In the genomic region with DNA sequence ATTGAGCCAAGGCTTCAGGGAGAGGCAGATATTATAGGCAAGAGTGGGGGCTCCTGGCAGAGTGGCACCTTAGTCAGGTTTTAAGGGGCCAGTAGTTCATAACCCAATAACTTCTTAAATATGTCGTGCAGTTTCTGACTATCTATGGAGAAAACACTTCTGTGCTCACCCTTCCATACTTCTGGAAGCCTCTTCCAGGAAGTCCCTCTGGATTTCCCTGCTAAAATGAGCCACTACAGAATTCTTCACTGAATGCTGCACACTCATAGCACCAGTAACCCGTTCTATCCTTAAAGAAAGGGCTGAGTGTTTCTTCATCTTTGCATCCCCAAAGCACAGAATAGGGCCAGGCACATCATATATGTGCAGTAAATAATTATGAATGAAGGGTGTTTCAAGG, we compare ENCODE assay signal across 35 cellular contexts.
"Had no signal": no experiment of that assay in that cellular context is flagged by ENCODE, and none has a peak within 500 bp of the region (broad histone marks: within the 10 kb centered on the region; RNA-seq: fewer than 3 reads in every experiment).

No MANE protein-coding gene starts in this region.

- DNase-seq: Karpas-422, Kasumi-1, MG63, MM.1S, MV-4-11, NCI-H1048, NCI-H1092, NCI-H1092 treated with DMSO at 0.1 percent for 48 hours, NCI-H1105, NCI-H1105 treated with DMSO at 0.1 percent for 48 hours, NCI-H1417, NCI-H1417 treated with DMSO at 0.1 percent for 48 hours, NCI-H1436, NCI-H1436 treated with DMSO at 0.1 percent for 48 hours, NCI-H146, NCI-H1694, NCI-H1694 treated with DMSO at 0.1 percent for 48 hours, NCI-H187, NCI-H187 treated with DMSO at 0.1 percent for 48 hours, NCI-H1930, NCI-H2029, NCI-H2029 treated with DMSO at 0.1 percent for 48 hours, NCI-H2081, NCI-H2081 treated with DMSO at 0.1 percent for 48 hours, NCI-H2107, NCI-H2171, NCI-H2171 treated with DMSO at 0.1 percent for 48 hours, NCI-H2227 treated with DMSO at 0.1 percent for 48 hours, NCI-H226, NCI-H345, NCI-H446, NCI-H446 treated with DMSO at 0.1 percent for 48 hours, NCI-H510A, NCI-H510A treated with DMSO at 0.1 percent for 48 hours, NCI-H524 had no signal

- H3K27me3 ChIP-seq: MG63 had no signal

- H3K4me3 ChIP-seq: MG63 had no signal

- H3K36me3 ChIP-seq: MG63 had no signal

- H3K9me3 ChIP-seq: MG63 had no signal
